ENCODE assay signal across 9 cellular contexts in genomic region chrX:120150109-120150744, GRCh38. TPM values are rescaled to one million over a fixed set of nuclear protein-coding genes. Genes with fewer than 3 reads are reported as not detected.
"Had no signal": no experiment of that assay in that cellular context is flagged by ENCODE, and none has a peak within 500 bp of the region (broad histone marks: within the 10 kb centered on the region; RNA-seq: fewer than 3 reads in every experiment).

No MANE protein-coding gene starts in this region.

RNA-seq across cellular contexts. Expression of gene RHOXF2, which starts 8.2 kb away (rescaled TPM):
- total RNA-seq: activated CD4-positive, alpha-beta T cell treated with anti-CD3 and anti-CD28 coated beads, Interleukin-2, amount 10 ng/mL, durations not matched to agents 24 days and 14 days; breast epithelium; cerebellum; heart left ventricle; liver; mesenteric fat pad; psoas muscle; temporal lobe had no signal

RNA-seq across cellular contexts. Expression of gene RHOXF1, which starts 34.5 kb away (rescaled TPM):
- total RNA-seq: activated CD4-positive, alpha-beta T cell treated with anti-CD3 and anti-CD28 coated beads, Interleukin-2, amount 10 ng/mL, durations not matched to agents 24 days and 14 days; cerebellum; heart left ventricle; liver; osteoblast; psoas muscle; temporal lobe had no signal
